ENCODE assay signal across 1 cellular context in the genomic region with DNA sequence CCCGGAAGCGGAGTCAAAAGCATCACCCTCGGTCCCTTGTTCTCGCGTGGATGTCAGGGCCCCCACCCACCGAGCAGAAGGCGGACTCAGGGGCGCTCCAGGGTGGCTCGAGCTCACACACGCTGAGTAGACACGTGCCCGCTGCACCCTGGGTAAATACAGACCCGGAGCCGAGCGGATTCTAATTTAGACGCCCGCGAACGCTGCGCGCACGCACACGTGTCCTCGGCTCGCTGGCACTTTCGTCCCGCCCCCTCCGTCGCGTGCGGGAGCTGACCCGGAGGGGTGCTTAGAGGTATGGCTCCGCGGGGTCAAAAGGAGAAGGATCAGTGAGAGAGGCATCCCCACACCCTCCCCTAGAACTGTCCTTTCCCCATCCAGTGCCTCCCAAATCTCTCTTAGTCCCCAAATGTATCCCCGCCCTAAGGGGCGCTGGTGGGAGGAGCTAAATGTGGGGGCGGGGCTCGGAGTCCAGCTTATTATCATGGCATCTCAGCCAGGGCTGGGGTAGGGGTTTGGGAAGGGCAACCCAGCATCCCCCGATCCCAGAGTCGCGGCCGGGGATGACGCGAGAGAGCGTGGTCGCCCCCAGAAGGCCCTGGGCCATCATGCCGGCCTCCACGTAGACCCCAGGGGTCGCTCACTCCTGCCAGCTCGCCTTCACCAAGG.
TF ChIP-seq lines count a peak whose summit lies in the region.

No MANE protein-coding gene starts in this region.

TF ChIP-seq in K562, 482 proteins besides CTCF, POLR2A, EP300 and RAD21 (continued from another document and continues in another):
- TF ChIP-seq, protein P1, sequence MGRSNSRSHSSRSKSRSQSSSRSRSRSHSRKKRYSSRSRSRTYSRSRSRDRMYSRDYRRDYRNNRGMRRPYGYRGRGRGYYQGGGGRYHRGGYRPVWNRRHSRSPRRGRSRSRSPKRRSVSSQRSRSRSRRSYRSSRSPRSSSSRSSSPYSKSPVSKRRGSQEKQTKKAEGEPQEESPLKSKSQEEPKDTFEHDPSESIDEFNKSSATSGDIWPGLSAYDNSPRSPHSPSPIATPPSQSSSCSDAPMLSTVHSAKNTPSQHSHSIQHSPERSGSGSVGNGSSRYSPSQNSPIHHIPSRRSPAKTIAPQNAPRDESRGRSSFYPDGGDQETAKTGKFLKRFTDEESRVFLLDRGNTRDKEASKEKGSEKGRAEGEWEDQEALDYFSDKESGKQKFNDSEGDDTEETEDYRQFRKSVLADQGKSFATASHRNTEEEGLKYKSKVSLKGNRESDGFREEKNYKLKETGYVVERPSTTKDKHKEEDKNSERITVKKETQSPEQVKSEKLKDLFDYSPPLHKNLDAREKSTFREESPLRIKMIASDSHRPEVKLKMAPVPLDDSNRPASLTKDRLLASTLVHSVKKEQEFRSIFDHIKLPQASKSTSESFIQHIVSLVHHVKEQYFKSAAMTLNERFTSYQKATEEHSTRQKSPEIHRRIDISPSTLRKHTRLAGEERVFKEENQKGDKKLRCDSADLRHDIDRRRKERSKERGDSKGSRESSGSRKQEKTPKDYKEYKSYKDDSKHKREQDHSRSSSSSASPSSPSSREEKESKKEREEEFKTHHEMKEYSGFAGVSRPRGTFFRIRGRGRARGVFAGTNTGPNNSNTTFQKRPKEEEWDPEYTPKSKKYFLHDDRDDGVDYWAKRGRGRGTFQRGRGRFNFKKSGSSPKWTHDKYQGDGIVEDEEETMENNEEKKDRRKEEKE (IDR thresholded peaks at IDR 0.05; ENCODE audit: borderline replicate concordance in 1 of 2, control insufficient read depth in 1 of 2, low read depth in 2 of 2, low read length in 1 of 2): 0 out of 4 replicates have a peak, but pooled peaks of 1 of the 2 experiments have one; percentile 46
- TF ChIP-seq ZNF143 (CRISPR knock-in tag; IDR thresholded peaks at IDR 0.05) (peak; percentile 67; the same call in 1 of the 2 replicates), EP400 (IDR thresholded peaks at IDR 0.05) (peak; percentile 90), ZNF263 (CRISPR knock-in tag; IDR thresholded peaks at IDR 0.05; ENCODE audit: borderline replicate concordance) (peak; percentile 57), FOXA3 (CRISPR knock-in tag; conservative IDR thresholded peaks at IDR 0.05 in 1 of 2, IDR thresholded peaks at IDR 0.05 in 1 of 2) (peak; percentile 37 to 79; a peak in 2 of 4 replicates), HSF4 (CRISPR knock-in tag; IDR thresholded peaks at IDR 0.05; ENCODE audit: borderline replicate concordance) (peak; percentile 33; the same call in 1 of the 2 replicates), KLF1 (tag; IDR thresholded peaks at IDR 0.05) (no peak), GATAD2A (IDR thresholded peaks at IDR 0.05) (no peak), TAF9B (IDR thresholded peaks at IDR 0.05; ENCODE audit: partially characterized antibody) (peak; percentile 53), FOXK2 (conservative IDR thresholded peaks at IDR 0.05 in 1 of 2, IDR thresholded peaks at IDR 0.05 in 1 of 2; ENCODE audit: low read depth in 2 of 2) (peak; percentile 68 to 87; a peak in 2 of 4 replicates), TCFL5 (CRISPR knock-in tag; conservative IDR thresholded peaks at IDR 0.05) (no peak), MXI1 (IDR thresholded peaks at IDR 0.05; ENCODE audit: low read depth, low read length) (peak; percentile 91), CXXC5 (CRISPR knock-in tag; IDR thresholded peaks at IDR 0.05) (peak; percentile 89), MCM7 (IDR thresholded peaks at IDR 0.05) (no peak), CBX8 (IDR thresholded peaks at IDR 0.05; ENCODE audit: borderline replicate concordance, extremely low read depth, low read depth, low read length, poor library complexity, severe bottlenecking) (no peak), KDM4B (IDR thresholded peaks at IDR 0.05; ENCODE audit: borderline replicate concordance in 2 of 2, low read depth in 1 of 2) (no peak), RNF2 (IDR thresholded peaks at IDR 0.05) (peak; percentile 16; the same call in 1 of the 2 replicates), ZNF354B (CRISPR knock-in tag; IDR thresholded peaks at IDR 0.05) (no peak), PRPF4 (IDR thresholded peaks at IDR 0.05; ENCODE audit: insufficient read depth, low read depth, low read length, poor library complexity, severe bottlenecking) (no peak), NCOR1 (IDR thresholded peaks at IDR 0.05) (peak; percentile 26), TBP (optimal IDR thresholded peaks at IDR 0.05; ENCODE audit: low read depth, low read length) (peak; percentile 50), NR2C2 (CRISPR knock-in tag; IDR thresholded peaks at IDR 0.05) (no peak; the same call in 1 of the 2 replicates), NR2C2 (tag; IDR thresholded peaks at IDR 0.05) (peak; percentile 77), ZNF12 (CRISPR knock-in tag; IDR thresholded peaks at IDR 0.05) (peak; percentile 19; the same call in 1 of the 2 replicates), ZNF668 (CRISPR knock-in tag; IDR thresholded peaks at IDR 0.05) (no peak), MYC (IDR thresholded peaks at IDR 0.05; ENCODE audit: low read depth, low read length) (peak; percentile 92), MYC (CRISPR knock-in tag; IDR thresholded peaks at IDR 0.05; ENCODE audit: borderline replicate concordance, low read depth) (peak; percentile 94), ZNF57 (CRISPR knock-in tag; IDR thresholded peaks at IDR 0.05) (no peak), ATF7 (IDR thresholded peaks at IDR 0.05) (peak; percentile 55; the same call in 1 of the 2 replicates)
- TF ChIP-seq, protein P2, sequence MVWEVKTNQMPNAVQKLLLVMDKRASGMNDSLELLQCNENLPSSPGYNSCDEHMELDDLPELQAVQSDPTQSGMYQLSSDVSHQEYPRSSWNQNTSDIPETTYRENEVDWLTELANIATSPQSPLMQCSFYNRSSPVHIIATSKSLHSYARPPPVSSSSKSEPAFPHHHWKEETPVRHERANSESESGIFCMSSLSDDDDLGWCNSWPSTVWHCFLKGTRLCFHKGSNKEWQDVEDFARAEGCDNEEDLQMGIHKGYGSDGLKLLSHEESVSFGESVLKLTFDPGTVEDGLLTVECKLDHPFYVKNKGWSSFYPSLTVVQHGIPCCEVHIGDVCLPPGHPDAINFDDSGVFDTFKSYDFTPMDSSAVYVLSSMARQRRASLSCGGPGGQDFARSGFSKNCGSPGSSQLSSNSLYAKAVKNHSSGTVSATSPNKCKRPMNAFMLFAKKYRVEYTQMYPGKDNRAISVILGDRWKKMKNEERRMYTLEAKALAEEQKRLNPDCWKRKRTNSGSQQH (CRISPR knock-in tag; IDR thresholded peaks at IDR 0.05): peak; percentile 3; the same call in 1 of the 2 replicates
- TF ChIP-seq, protein P3, sequence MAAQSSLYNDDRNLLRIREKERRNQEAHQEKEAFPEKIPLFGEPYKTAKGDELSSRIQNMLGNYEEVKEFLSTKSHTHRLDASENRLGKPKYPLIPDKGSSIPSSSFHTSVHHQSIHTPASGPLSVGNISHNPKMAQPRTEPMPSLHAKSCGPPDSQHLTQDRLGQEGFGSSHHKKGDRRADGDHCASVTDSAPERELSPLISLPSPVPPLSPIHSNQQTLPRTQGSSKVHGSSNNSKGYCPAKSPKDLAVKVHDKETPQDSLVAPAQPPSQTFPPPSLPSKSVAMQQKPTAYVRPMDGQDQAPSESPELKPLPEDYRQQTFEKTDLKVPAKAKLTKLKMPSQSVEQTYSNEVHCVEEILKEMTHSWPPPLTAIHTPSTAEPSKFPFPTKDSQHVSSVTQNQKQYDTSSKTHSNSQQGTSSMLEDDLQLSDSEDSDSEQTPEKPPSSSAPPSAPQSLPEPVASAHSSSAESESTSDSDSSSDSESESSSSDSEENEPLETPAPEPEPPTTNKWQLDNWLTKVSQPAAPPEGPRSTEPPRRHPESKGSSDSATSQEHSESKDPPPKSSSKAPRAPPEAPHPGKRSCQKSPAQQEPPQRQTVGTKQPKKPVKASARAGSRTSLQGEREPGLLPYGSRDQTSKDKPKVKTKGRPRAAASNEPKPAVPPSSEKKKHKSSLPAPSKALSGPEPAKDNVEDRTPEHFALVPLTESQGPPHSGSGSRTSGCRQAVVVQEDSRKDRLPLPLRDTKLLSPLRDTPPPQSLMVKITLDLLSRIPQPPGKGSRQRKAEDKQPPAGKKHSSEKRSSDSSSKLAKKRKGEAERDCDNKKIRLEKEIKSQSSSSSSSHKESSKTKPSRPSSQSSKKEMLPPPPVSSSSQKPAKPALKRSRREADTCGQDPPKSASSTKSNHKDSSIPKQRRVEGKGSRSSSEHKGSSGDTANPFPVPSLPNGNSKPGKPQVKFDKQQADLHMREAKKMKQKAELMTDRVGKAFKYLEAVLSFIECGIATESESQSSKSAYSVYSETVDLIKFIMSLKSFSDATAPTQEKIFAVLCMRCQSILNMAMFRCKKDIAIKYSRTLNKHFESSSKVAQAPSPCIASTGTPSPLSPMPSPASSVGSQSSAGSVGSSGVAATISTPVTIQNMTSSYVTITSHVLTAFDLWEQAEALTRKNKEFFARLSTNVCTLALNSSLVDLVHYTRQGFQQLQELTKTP (IDR thresholded peaks at IDR 0.05; ENCODE audit: low read depth in 1 of 2, partially characterized antibody in 2 of 2): no peak
- TF ChIP-seq, protein P4, sequence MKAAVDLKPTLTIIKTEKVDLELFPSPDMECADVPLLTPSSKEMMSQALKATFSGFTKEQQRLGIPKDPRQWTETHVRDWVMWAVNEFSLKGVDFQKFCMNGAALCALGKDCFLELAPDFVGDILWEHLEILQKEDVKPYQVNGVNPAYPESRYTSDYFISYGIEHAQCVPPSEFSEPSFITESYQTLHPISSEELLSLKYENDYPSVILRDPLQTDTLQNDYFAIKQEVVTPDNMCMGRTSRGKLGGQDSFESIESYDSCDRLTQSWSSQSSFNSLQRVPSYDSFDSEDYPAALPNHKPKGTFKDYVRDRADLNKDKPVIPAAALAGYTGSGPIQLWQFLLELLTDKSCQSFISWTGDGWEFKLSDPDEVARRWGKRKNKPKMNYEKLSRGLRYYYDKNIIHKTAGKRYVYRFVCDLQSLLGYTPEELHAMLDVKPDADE (conservative IDR thresholded peaks at IDR 0.05; ENCODE audit: control insufficient read depth, low read depth, low read length): peak; percentile 52; the same call in 1 of the 2 replicates
- TF ChIP-seq, protein P5, sequence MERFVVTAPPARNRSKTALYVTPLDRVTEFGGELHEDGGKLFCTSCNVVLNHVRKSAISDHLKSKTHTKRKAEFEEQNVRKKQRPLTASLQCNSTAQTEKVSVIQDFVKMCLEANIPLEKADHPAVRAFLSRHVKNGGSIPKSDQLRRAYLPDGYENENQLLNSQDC (CRISPR knock-in tag; IDR thresholded peaks at IDR 0.05): 0 out of 2 replicates have a peak, but pooled peaks have one; percentile 2
- TF ChIP-seq, protein P6, sequence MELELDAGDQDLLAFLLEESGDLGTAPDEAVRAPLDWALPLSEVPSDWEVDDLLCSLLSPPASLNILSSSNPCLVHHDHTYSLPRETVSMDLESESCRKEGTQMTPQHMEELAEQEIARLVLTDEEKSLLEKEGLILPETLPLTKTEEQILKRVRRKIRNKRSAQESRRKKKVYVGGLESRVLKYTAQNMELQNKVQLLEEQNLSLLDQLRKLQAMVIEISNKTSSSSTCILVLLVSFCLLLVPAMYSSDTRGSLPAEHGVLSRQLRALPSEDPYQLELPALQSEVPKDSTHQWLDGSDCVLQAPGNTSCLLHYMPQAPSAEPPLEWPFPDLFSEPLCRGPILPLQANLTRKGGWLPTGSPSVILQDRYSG (tag; conservative IDR thresholded peaks at IDR 0.05; ENCODE audit: low read depth): no peak
- TF ChIP-seq, protein P7, sequence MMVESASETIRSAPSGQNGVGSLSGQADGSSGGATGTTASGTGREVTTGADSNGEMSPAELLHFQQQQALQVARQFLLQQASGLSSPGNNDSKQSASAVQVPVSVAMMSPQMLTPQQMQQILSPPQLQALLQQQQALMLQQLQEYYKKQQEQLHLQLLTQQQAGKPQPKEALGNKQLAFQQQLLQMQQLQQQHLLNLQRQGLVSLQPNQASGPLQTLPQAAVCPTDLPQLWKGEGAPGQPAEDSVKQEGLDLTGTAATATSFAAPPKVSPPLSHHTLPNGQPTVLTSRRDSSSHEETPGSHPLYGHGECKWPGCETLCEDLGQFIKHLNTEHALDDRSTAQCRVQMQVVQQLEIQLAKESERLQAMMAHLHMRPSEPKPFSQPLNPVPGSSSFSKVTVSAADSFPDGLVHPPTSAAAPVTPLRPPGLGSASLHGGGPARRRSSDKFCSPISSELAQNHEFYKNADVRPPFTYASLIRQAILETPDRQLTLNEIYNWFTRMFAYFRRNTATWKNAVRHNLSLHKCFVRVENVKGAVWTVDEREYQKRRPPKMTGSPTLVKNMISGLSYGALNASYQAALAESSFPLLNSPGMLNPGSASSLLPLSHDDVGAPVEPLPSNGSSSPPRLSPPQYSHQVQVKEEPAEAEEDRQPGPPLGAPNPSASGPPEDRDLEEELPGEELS (CRISPR knock-in tag; IDR thresholded peaks at IDR 0.05; ENCODE audit: borderline replicate concordance): peak; percentile 53; the same call in 1 of the 2 replicates
- TF ChIP-seq, protein P8, sequence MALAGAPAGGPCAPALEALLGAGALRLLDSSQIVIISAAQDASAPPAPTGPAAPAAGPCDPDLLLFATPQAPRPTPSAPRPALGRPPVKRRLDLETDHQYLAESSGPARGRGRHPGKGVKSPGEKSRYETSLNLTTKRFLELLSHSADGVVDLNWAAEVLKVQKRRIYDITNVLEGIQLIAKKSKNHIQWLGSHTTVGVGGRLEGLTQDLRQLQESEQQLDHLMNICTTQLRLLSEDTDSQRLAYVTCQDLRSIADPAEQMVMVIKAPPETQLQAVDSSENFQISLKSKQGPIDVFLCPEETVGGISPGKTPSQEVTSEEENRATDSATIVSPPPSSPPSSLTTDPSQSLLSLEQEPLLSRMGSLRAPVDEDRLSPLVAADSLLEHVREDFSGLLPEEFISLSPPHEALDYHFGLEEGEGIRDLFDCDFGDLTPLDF (CRISPR knock-in tag; IDR thresholded peaks at IDR 0.05): 0 out of 2 replicates have a peak, but pooled peaks have one; percentile 44
- TF ChIP-seq, protein P9, sequence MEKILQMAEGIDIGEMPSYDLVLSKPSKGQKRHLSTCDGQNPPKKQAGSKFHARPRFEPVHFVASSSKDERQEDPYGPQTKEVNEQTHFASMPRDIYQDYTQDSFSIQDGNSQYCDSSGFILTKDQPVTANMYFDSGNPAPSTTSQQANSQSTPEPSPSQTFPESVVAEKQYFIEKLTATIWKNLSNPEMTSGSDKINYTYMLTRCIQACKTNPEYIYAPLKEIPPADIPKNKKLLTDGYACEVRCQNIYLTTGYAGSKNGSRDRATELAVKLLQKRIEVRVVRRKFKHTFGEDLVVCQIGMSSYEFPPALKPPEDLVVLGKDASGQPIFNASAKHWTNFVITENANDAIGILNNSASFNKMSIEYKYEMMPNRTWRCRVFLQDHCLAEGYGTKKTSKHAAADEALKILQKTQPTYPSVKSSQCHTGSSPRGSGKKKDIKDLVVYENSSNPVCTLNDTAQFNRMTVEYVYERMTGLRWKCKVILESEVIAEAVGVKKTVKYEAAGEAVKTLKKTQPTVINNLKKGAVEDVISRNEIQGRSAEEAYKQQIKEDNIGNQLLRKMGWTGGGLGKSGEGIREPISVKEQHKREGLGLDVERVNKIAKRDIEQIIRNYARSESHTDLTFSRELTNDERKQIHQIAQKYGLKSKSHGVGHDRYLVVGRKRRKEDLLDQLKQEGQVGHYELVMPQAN (IDR thresholded peaks at IDR 0.05; ENCODE audit: borderline replicate concordance): peak; percentile 90
- TF ChIP-seq, protein P10, sequence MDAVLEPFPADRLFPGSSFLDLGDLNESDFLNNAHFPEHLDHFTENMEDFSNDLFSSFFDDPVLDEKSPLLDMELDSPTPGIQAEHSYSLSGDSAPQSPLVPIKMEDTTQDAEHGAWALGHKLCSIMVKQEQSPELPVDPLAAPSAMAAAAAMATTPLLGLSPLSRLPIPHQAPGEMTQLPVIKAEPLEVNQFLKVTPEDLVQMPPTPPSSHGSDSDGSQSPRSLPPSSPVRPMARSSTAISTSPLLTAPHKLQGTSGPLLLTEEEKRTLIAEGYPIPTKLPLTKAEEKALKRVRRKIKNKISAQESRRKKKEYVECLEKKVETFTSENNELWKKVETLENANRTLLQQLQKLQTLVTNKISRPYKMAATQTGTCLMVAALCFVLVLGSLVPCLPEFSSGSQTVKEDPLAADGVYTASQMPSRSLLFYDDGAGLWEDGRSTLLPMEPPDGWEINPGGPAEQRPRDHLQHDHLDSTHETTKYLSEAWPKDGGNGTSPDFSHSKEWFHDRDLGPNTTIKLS (IDR thresholded peaks at IDR 0.05; ENCODE audit: borderline replicate concordance, low read depth): peak; percentile 82; the same call in 1 of the 2 replicates
